Comparison of ENCODE assay signal across 24 cellular contexts in the genomic region with DNA sequence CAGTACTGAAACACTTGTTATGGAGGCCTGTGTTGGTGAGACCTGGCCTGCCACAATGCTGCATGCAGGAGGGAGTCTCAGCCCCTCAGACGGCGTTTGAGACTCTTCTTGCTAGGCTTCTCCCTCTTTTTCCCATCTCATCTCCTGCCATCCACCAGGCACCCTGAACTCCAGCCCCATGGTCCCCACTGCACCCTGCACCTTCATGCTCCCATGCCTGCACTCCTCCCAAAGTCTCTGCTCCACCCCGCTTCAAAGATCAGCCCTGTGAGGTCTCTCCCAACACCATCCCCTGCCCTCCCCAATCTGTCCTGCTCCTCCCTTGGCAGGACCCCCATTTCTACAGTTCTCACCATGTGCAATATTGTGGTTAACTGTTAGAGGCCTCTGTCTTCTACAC.
DNase-seq lines count a peak whose midpoint lies in the region; ATAC-seq and TF ChIP-seq lines count a peak whose summit lies in the region.
"Had no signal": no experiment of that assay in that cellular context is flagged by ENCODE, and none has a peak within 500 bp of the region (broad histone marks: within the 10 kb centered on the region; RNA-seq: fewer than 3 reads in every experiment).

No MANE protein-coding gene starts in this region.

- H3K4me1 ChIP-seq in H9 (ENCODE audit: insufficient read depth, low read length) (peaks cover 7% of the 10 kb centered on the region; the same call in 1 of the 2 replicates), OCI-LY7 (ENCODE audit: insufficient read depth, low read length, poor library complexity, severe bottlenecking) (peaks cover 75% of the 10 kb centered on the region), BE2C (no peaks in the 10 kb centered on the region)
- H3K4me1 ChIP-seq: suprapubic skin had no signal

- H3K4me3 Mint-ChIP-seq in natural killer cell treated with Interleukin-12 subunit alpha and Interleukin-12 subunit beta and Interleukin-15 and Interleukin-18, amount 100 ng/mL, for 72 hours, result no peak overlapping the region
- H3K4me3 Mint-ChIP-seq in natural killer cell (no peak overlapping the region), H9 (no peak overlapping the region)
- H3K4me3 Mint-ChIP-seq in activated T-cell treated with anti-CD3 and anti-CD28 coated beads, Interleukin-2, amount 50 U/mL, for 72 hours, result no peak overlapping the region
- H3K4me3 Mint-ChIP-seq: activated CD4-positive, alpha-beta T cell treated with anti-CD3 and anti-CD28 coated beads for 36 hours; brain; T-cell had no signal

- H2BK20ac ChIP-seq in H9 (ENCODE audit: low read depth, low read length, poor library complexity, severe bottlenecking), result no peak overlapping the region

- no peak overlapping the region for H2BK5ac ChIP-seq in H9 (ENCODE audit: insufficient read length, low read length)

- no peak overlapping the region for H3K18ac ChIP-seq in H9 (ENCODE audit: insufficient read length, low read depth, low read length)

- DNase-seq in natural killer cell treated with Interleukin-12 subunit alpha and Interleukin-12 subunit beta and Interleukin-15 and Interleukin-18, amount 100 ng/mL, for 72 hours (ENCODE audit: low spot score), result peak; percentile 25
- DNase-seq in natural killer cell (no peak), H9 (no peak), OCI-LY7 (ENCODE audit: low spot score) (no peak), NCI-H2029 treated with DMSO at 0.1 percent for 48 hours (lab: John Stamatoyannopoulos, UW) (no peak), BE2C (no peak), HUDEP-2 (lab: John Stamatoyannopoulos, UW; ENCODE audit: unreplicated experiment in 76 of 76) (no peak)
- no peak for DNase-seq in activated T-cell treated with anti-CD3 and anti-CD28 coated beads, Interleukin-2, amount 50 U/mL, for 72 hours
- DNase-seq: activated CD4-positive, alpha-beta T cell treated with anti-CD3 and anti-CD28 coated beads for 36 hours; C1 segment of cervical spinal cord; DMS153; effector memory CD4-positive, alpha-beta T cell; H7; hippocampal formation; Karpas-422; left ventricle myocardium superior; NCI-H187; NCI-H226; PC-9; SIG-M5; T-cell had no signal

- H3K9ac ChIP-seq in H9 (ENCODE audit: extremely low read depth, insufficient read length, low read length), result no peak overlapping the region

- H3T11ph ChIP-seq in H9 (ENCODE audit: low read length), result no peak overlapping the region

- H2AFZ ChIP-seq in H9 (ENCODE audit: low read length) (no peak overlapping the region), OCI-LY7 (ENCODE audit: low read length) (no peak overlapping the region)
- H2AFZ ChIP-seq: PC-9 had no signal

- no peak overlapping the region for H4K8ac ChIP-seq in H9 (replicated peaks; ENCODE audit: insufficient read length, low read depth, low read length)

- no peaks in the 10 kb centered on the region for H3K27me3 Mint-ChIP-seq in natural killer cell treated with Interleukin-12 subunit alpha and Interleukin-12 subunit beta and Interleukin-15 and Interleukin-18, amount 100 ng/mL, for 72 hours
- H3K27me3 Mint-ChIP-seq in natural killer cell (ENCODE audit: low read depth in 2 of 2) (no peaks in the 10 kb centered on the region), H9 (ENCODE audit: low read depth) (no peaks in the 10 kb centered on the region)
- no peaks in the 10 kb centered on the region for H3K27me3 Mint-ChIP-seq in activated T-cell treated with anti-CD3 and anti-CD28 coated beads, Interleukin-2, amount 50 U/mL, for 72 hours (ENCODE audit: low read depth)
- H3K27me3 Mint-ChIP-seq: activated CD4-positive, alpha-beta T cell treated with anti-CD3 and anti-CD28 coated beads for 36 hours; activated T-helper 17 cell treated with anti-CD3 and anti-CD28 coated beads, Interleukin-2, amount 50 U/mL, for 72 hours; brain; T-cell had no signal

- no peak overlapping the region for H2BK12ac ChIP-seq in H9 (ENCODE audit: insufficient read length, low read depth, low read length)

- BruUV-seq in OCI-LY7 (replicated peaks; lab: Mats Ljungman, UMichigan), result no TSS peak

- H3K9me3 Mint-ChIP-seq in natural killer cell treated with Interleukin-12 subunit alpha and Interleukin-12 subunit beta and Interleukin-15 and Interleukin-18, amount 100 ng/mL, for 72 hours, result no peaks in the 10 kb centered on the region
- H3K9me3 Mint-ChIP-seq in natural killer cell (no peaks in the 10 kb centered on the region), H9 (no peaks in the 10 kb centered on the region)
- H3K9me3 Mint-ChIP-seq in activated T-cell treated with anti-CD3 and anti-CD28 coated beads, Interleukin-2, amount 50 U/mL, for 72 hours, result no peaks in the 10 kb centered on the region
- H3K9me3 Mint-ChIP-seq: activated T-helper 17 cell treated with anti-CD3 and anti-CD28 coated beads, Interleukin-2, amount 50 U/mL, for 72 hours; brain; T-cell had no signal

- no peaks in the 10 kb centered on the region for H3K23me2 ChIP-seq in H9 (ENCODE audit: insufficient read length, low read depth, low read length, poor library complexity, severe bottlenecking)

- H3K79me2 ChIP-seq in H9 (ENCODE audit: insufficient read depth, low read length) (no peaks in the 10 kb centered on the region), OCI-LY7 (ENCODE audit: insufficient read depth, low read depth, low read length) (peaks cover 10% of the 10 kb centered on the region; the same call in 1 of the 2 replicates)

- H4K91ac ChIP-seq in H9 (ENCODE audit: insufficient read length, low read depth, low read length), result no peak overlapping the region

- H3K79me1 ChIP-seq in H9 (ENCODE audit: insufficient read depth, low read depth, low read length, poor library complexity, severe bottlenecking), result no peaks in the 10 kb centered on the region

- peak overlapping the region; percentile 27 to 51 for H3K27ac Mint-ChIP-seq in natural killer cell treated with Interleukin-12 subunit alpha and Interleukin-12 subunit beta and Interleukin-15 and Interleukin-18, amount 100 ng/mL, for 72 hours
- H3K27ac Mint-ChIP-seq in natural killer cell, result peak overlapping the region in 1 of 2 donors; percentile 7
- peak overlapping the region; percentile 62 to 91 (median 84); a peak in 4 of 7 replicates for H3K27ac Mint-ChIP-seq in H9
- H3K27ac Mint-ChIP-seq in activated T-cell treated with anti-CD3 and anti-CD28 coated beads, Interleukin-2, amount 50 U/mL, for 72 hours, result no peak overlapping the region
- H3K27ac Mint-ChIP-seq: activated CD4-positive, alpha-beta T cell treated with anti-CD3 and anti-CD28 coated beads for 36 hours had no signal

- no peak overlapping the region for H4K5ac ChIP-seq in H9 (ENCODE audit: insufficient read length, low read depth, low read length)

- CTCF ChIA-PET in OCI-LY7 (lab: Charles Lee; ENCODE audit: unreplicated experiment), result no interaction called here

- no peak overlapping the region for H2BK120ac ChIP-seq in H9 (ENCODE audit: low read depth, low read length, poor library complexity, severe bottlenecking)

- H3K4me2 ChIP-seq in H9 (ENCODE audit: insufficient read depth, insufficient read length, low read length), result no peak overlapping the region
- peak overlapping the region; percentile 62; the same call in 1 of the 2 replicates for H3K4me2 ChIP-seq in OCI-LY7 (ENCODE audit: low read length)
- H3K4me2 ChIP-seq: PC-9 had no signal

- H3K36me3 ChIP-seq in OCI-LY7 (ENCODE audit: insufficient read depth, low read length) (peaks cover 44% of the 10 kb centered on the region), BE2C (no peaks in the 10 kb centered on the region; the same call in 1 of the 2 replicates)

- H3K9me3 ChIP-seq in H9 (ENCODE audit: control insufficient read depth, low read depth, low read length) (no peaks in the 10 kb centered on the region), OCI-LY7 (ENCODE audit: low read length) (no peaks in the 10 kb centered on the region), BE2C (no peaks in the 10 kb centered on the region)
- H3K9me3 ChIP-seq: suprapubic skin had no signal

- H3K14ac ChIP-seq in H9 (ENCODE audit: insufficient read depth, low read length), result peak overlapping the region; percentile 46; the same call in 1 of the 2 replicates

- H2BK15ac ChIP-seq in H9 (ENCODE audit: low read depth, low read length), result no peak overlapping the region

- no peak overlapping the region for H3K23ac ChIP-seq in H9 (ENCODE audit: insufficient read length, low read depth, low read length)

- no peak overlapping the region for H2AK5ac ChIP-seq in H9 (ENCODE audit: insufficient read length, low read length)

- H3K36me3 Mint-ChIP-seq in natural killer cell treated with Interleukin-12 subunit alpha and Interleukin-12 subunit beta and Interleukin-15 and Interleukin-18, amount 100 ng/mL, for 72 hours, result peaks cover 10% of the 10 kb centered on the region
- H3K36me3 Mint-ChIP-seq in natural killer cell, result no peaks in the 10 kb centered on the region
- peaks cover 5 to 6% (median 6%) of the 10 kb centered on the region in 3 experiments; a peak in 5 of 7 replicates for H3K36me3 Mint-ChIP-seq in H9 (ENCODE audit: insufficient read depth in 1 of 3, low read depth in 3 of 3)
- H3K36me3 Mint-ChIP-seq in activated T-cell treated with anti-CD3 and anti-CD28 coated beads, Interleukin-2, amount 50 U/mL, for 72 hours (ENCODE audit: insufficient read depth in 2 of 2), result peaks cover 6 to 14% of the 10 kb centered on the region in 2 donors

- H4K20me1 ChIP-seq in H9 (ENCODE audit: control insufficient read depth, insufficient read depth, insufficient read length) (no peaks in the 10 kb centered on the region), OCI-LY7 (ENCODE audit: insufficient read depth, low read length) (no peaks in the 10 kb centered on the region)

- peaks cover 45 to 50% of the 10 kb centered on the region in 2 donors for H3K4me1 Mint-ChIP-seq in natural killer cell treated with Interleukin-12 subunit alpha and Interleukin-12 subunit beta and Interleukin-15 and Interleukin-18, amount 100 ng/mL, for 72 hours (ENCODE audit: low read depth in 2 of 2)
- peaks cover 37 to 45% of the 10 kb centered on the region in 2 donors for H3K4me1 Mint-ChIP-seq in natural killer cell
- peaks cover 30 to 34% of the 10 kb centered on the region in 2 experiments for H3K4me1 Mint-ChIP-seq in H9
- H3K4me1 Mint-ChIP-seq in activated T-cell treated with anti-CD3 and anti-CD28 coated beads, Interleukin-2, amount 50 U/mL, for 72 hours (ENCODE audit: low read depth), result peaks cover 78% of the 10 kb centered on the region

- intact Hi-C loops in natural killer cell (cut with micrococcal nuclease), result no loop called here
- intact Hi-C loops in OCI-LY7 (cut with micrococcal nuclease; ENCODE audit: unreplicated experiment), result no loop called here

- POLR2A ChIA-PET in OCI-LY7 (lab: Charles Lee), result interaction anchor here (0.6 to 2.0 kb wide), 7 partner anchors 9 to 143 kb away, joined by 3 to 10 read pairs (median 4); no protein-coding TSS in a partner anchor

- H3K27me3 ChIP-seq in H9 (ENCODE audit: insufficient read depth, low read length) (no peaks in the 10 kb centered on the region), BE2C (no peaks in the 10 kb centered on the region)
- H3K27me3 ChIP-seq: suprapubic skin had no signal

- H3K4ac ChIP-seq in H9 (ENCODE audit: low read depth, low read length), result no peak overlapping the region

- TF ChIP-seq CTCF in natural killer cell (IDR thresholded peaks at IDR 0.05) (no peak), H9 (conservative IDR thresholded peaks at IDR 0.05) (no peak), OCI-LY7 (conservative IDR thresholded peaks at IDR 0.05; ENCODE audit: low read length) (no peak), BE2C (IDR thresholded peaks at IDR 0.05; ENCODE audit: low read depth, low read length) (no peak)

- no peaks in the 10 kb centered on the region for H3K9me2 ChIP-seq in OCI-LY7 (ENCODE audit: insufficient read depth, low read length)

- H3K27ac ChIP-seq in H9 (ENCODE audit: insufficient read length, low read depth, low read length), result no peak overlapping the region
- H3K27ac ChIP-seq in OCI-LY7 (ENCODE audit: low read depth, low read length, poor library complexity, severe bottlenecking), result peak overlapping the region; percentile 77
- H3K27ac ChIP-seq: PC-9, suprapubic skin had no signal

- H3K56ac ChIP-seq in H9 (ENCODE audit: insufficient read length, low read depth, low read length), result no peak overlapping the region

- H3K4me3 ChIP-seq in OCI-LY7 (ENCODE audit: low read depth, low read length, poor library complexity, severe bottlenecking) (no peak overlapping the region), BE2C (ENCODE audit: low read depth, low read length) (no peak overlapping the region)
- H3K4me3 ChIP-seq: PC-9, suprapubic skin had no signal

- no peak for ATAC-seq in natural killer cell treated with Interleukin-12 subunit alpha and Interleukin-12 subunit beta and Interleukin-15 and Interleukin-18, amount 100 ng/mL, for 72 hours
- no peak for ATAC-seq in natural killer cell
- no peak for ATAC-seq in activated T-cell treated with anti-CD3 and anti-CD28 coated beads, Interleukin-2, amount 50 U/mL, for 72 hours (replicated peaks in 1 of 2)
- ATAC-seq: activated CD4-positive, alpha-beta T cell treated with anti-CD3 and anti-CD28 coated beads for 36 hours; activated T-helper 17 cell treated with anti-CD3 and anti-CD28 coated beads, Interleukin-2, amount 50 U/mL, for 72 hours; left ventricle myocardium superior; T-cell had no signal

- no CpG with 5 or more reads among the region's 3 CpGs for WGBS in H9 (ENCODE audit: extremely low coverage, insufficient read length, low lambda C conversion rate)
